In the genomic region with DNA sequence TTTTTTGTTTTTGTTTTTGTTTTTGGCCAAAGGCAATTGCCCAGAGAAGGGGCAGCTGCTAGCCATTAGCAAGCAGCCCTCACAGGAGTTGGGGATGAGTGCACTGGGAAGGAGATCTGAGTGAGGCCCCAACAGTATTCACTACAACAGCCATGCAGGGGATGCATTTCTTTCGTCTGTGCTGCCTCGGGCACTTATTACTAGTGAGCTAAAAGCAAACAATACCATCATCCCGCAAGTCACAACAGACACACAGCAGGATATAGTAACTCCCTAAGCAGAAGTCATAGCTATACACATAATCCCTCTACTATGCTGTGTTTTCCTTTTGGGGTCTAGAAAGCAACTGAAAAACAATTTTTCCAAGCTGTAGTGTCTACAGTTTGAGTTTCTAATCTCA, we compare ENCODE assay signal across 30 cellular contexts.
"Had no signal": no experiment of that assay in that cellular context is flagged by ENCODE, and none has a peak within 500 bp of the region (broad histone marks: within the 10 kb centered on the region; RNA-seq: fewer than 3 reads in every experiment).

No MANE protein-coding gene starts in this region.

- H3K4me3 ChIP-seq: pancreas, prostate gland, spleen, thoracic aorta had no signal

- DNase-seq: activated CD4-positive, alpha-beta T cell treated with anti-CD3 and anti-CD28 coated beads for 4 hours; activated CD4-positive, alpha-beta T cell treated with anti-CD3 and anti-CD28 coated beads, Interleukin-2, amount 50 U/mL, for 48 hours; activated CD8-positive, alpha-beta memory T cell treated with anti-CD3 and anti-CD28 coated beads, Interleukin-2, amount 50 U/mL, for 48 hours; activated gamma-delta T cell treated with Interleukin-2 at 50 U/mL for 16 hours; activated naive CD4-positive, alpha-beta T cell treated with anti-CD3 and anti-CD28 coated beads, Interleukin-2, amount 50 U/mL, for 16 hours; activated T-cell treated with anti-CD3 and anti-CD28 coated beads, Interleukin-2, amount 50 U/mL, for 24 hours; amygdala; caudate nucleus; cortex of kidney; effector memory CD8-positive, alpha-beta T cell; foreskin fibroblast; head of caudate nucleus; hypothalamus; immature natural killer cell; kidney; left colon; mammary epithelial cell; naive B cell; pancreas; retina; spleen; SW 1271; T-helper 9 cell had no signal

- H3K27ac Mint-ChIP-seq: activated T-cell treated with anti-CD3 and anti-CD28 coated beads, Interleukin-2, amount 50 U/mL, for 24 hours; effector memory CD8-positive, alpha-beta T cell; immature natural killer cell; mesothelial cell of epicardium; stimulated activated naive CD8-positive, alpha-beta T cell treated with anti-CD3 and anti-CD28 coated beads, Interleukin-15, Interleukin-2, amounts not matched to agents 100 ng/mL and 50 ng/mL, for 24 hours; T-helper 1 cell treated with Interleukin-12 subunit alpha and Interleukin-12 subunit beta and Interleukin-4 antibody, amounts not matched to agents 30 μg/mL and 1 μg/mL, for 36 hours had no signal

- H3K4me3 Mint-ChIP-seq: activated T-cell treated with anti-CD3 and anti-CD28 coated beads, Interleukin-2, amount 50 U/mL, for 24 hours; brain; effector memory CD8-positive, alpha-beta T cell; immature natural killer cell; mesothelial cell of epicardium; stimulated activated naive CD8-positive, alpha-beta T cell treated with anti-CD3 and anti-CD28 coated beads, Interleukin-15, Interleukin-2, amounts not matched to agents 100 ng/mL and 50 ng/mL, for 24 hours; T-helper 1 cell treated with Interleukin-12 subunit alpha and Interleukin-12 subunit beta and Interleukin-4 antibody, amounts not matched to agents 30 μg/mL and 1 μg/mL, for 36 hours had no signal

- H3K27ac ChIP-seq: pancreas, prostate gland, spleen, VCaP had no signal

- H3K4me1 ChIP-seq: pancreas, prostate gland had no signal

- H3K27me3 Mint-ChIP-seq: activated T-cell treated with anti-CD3 and anti-CD28 coated beads, Interleukin-2, amount 50 U/mL, for 24 hours; brain; effector memory CD8-positive, alpha-beta T cell; naive B cell; stimulated activated naive CD8-positive, alpha-beta T cell treated with anti-CD3 and anti-CD28 coated beads, Interleukin-15, Interleukin-2, amounts not matched to agents 100 ng/mL and 50 ng/mL, for 24 hours had no signal

- H3K9me3 Mint-ChIP-seq: activated T-cell treated with anti-CD3 and anti-CD28 coated beads, Interleukin-2, amount 50 U/mL, for 24 hours; effector memory CD8-positive, alpha-beta T cell; mesothelial cell of epicardium; naive B cell; stimulated activated naive CD8-positive, alpha-beta T cell treated with anti-CD3 and anti-CD28 coated beads, Interleukin-15, Interleukin-2, amounts not matched to agents 100 ng/mL and 50 ng/mL, for 24 hours; T-helper 1 cell treated with Interleukin-12 subunit alpha and Interleukin-12 subunit beta and Interleukin-4 antibody, amounts not matched to agents 30 μg/mL and 1 μg/mL, for 36 hours had no signal

- H3K9me3 ChIP-seq: pancreas, prostate gland, spleen, thoracic aorta had no signal

- H3K4me1 Mint-ChIP-seq: mesothelial cell of epicardium had no signal

- H3K36me3 ChIP-seq: pancreas, prostate gland had no signal

- ATAC-seq: effector memory CD8-positive, alpha-beta T cell; left colon; pancreas had no signal
